Comparison of ENCODE assay signal across 8 cellular contexts in genomic region chr6:296151-297122, GRCh38. TPM values are rescaled to one million over a fixed set of nuclear protein-coding genes. Genes with fewer than 3 reads are reported as not detected.
A peak's percentile ranks its signal among the peaks of the same experiment; 100 is the strongest.
DNase-seq lines count a peak whose midpoint lies in the region; TF ChIP-seq lines count a peak whose summit lies in the region.

No MANE protein-coding gene starts in this region.

- H3K4me2 ChIP-seq in hepatocyte: no peak overlapping the region

- TF ChIP-seq POLR2A in GM19193 (IDR thresholded peaks at IDR 0.05; ENCODE audit: extremely low read depth, insufficient read depth, insufficient read length): peak; percentile 73

- no peak overlapping the region for H2AFZ ChIP-seq in ACC112 (ENCODE audit: low read length, unreplicated experiment)
- no peak overlapping the region for H2AFZ ChIP-seq in hepatocyte

- H3K4me3 ChIP-seq in ACC112 (ENCODE audit: low read depth, low read length) (no peak overlapping the region), hepatocyte (no peak overlapping the region)

- H3K27me3 ChIP-seq in ACC112 (ENCODE audit: insufficient read depth, low read length) (no peaks in the 10 kb centered on the region), hepatocyte (no peaks in the 10 kb centered on the region)

- no peaks in the 10 kb centered on the region for H3K36me3 ChIP-seq in ACC112 (ENCODE audit: insufficient read depth, low read length)
- H3K36me3 ChIP-seq in hepatocyte (replicated peaks; ENCODE audit: insufficient read depth, low read depth): no peaks in the 10 kb centered on the region

- H4K20me1 ChIP-seq in hepatocyte (ENCODE audit: insufficient read depth, poor library complexity, severe bottlenecking): no peaks in the 10 kb centered on the region

- H3K9me3 ChIP-seq in hepatocyte (ENCODE audit: low read depth): no peaks in the 10 kb centered on the region

- TF ChIP-seq CTCF in hepatocyte (IDR thresholded peaks at IDR 0.05; ENCODE audit: poor library complexity): no peak

- peaks cover 61% of the 10 kb centered on the region for H3K79me2 ChIP-seq in ACC112 (ENCODE audit: control insufficient read depth, insufficient read depth, low read length, unreplicated experiment)
- H3K79me2 ChIP-seq in hepatocyte: peaks cover 65% of the 10 kb centered on the region

- DNase-seq in HT1080 (ENCODE audit: low read depth): peak; percentile 75
- peak in 41 of 42 donors; percentile 36 to 90 (median 72) for DNase-seq in head of caudate nucleus
- peak; percentile 48 for DNase-seq in ureter (ENCODE audit: low spot score)
- DNase-seq in hepatocyte (ENCODE audit: low spot score): no peak
- DNase-seq in NCI-H1092 treated with DMSO at 0.1 percent for 48 hours (lab: John Stamatoyannopoulos, UW): no peak
- DNase-seq in NCI-H1694 treated with DMSO at 0.1 percent for 48 hours (lab: John Stamatoyannopoulos, UW): no peak

- H3K9me2 ChIP-seq in hepatocyte (replicated peaks; ENCODE audit: insufficient read depth): no peaks in the 10 kb centered on the region

- H3K27ac ChIP-seq in ACC112 (ENCODE audit: low read depth, low read length) (peak overlapping the region; percentile 61), hepatocyte (no peak overlapping the region)

- intact Hi-C loops in head of caudate nucleus (cut with DNase I): no loop called here

- H3K4me1 ChIP-seq in ACC112 (ENCODE audit: control insufficient read depth, insufficient read depth, low read length, unreplicated experiment): peaks cover 23% of the 10 kb centered on the region
- no peaks in the 10 kb centered on the region for H3K4me1 ChIP-seq in hepatocyte (ENCODE audit: insufficient read depth)

- WGBS in hepatocyte (ENCODE audit: low lambda C conversion rate, missing lambda C conversion rate): 61% methylated on average over 9 of the region's 9 CpGs

RNA-seq across cellular contexts. Expression of gene DUSP22, which starts 4.2 kb away (rescaled TPM):
- total RNA-seq in HT1080 (2014; rRNA removed; shearing (Covaris generic)): 8.9 and 11.5 TPM in 2 replicates
- polyA plus RNA-seq in HT1080 (2015; cell fraction: cytosol; rRNA removed): 11.0 and 13.2 TPM in 2 replicates
- polyA plus RNA-seq in HT1080 (2015; cell fraction: nucleus; rRNA removed): 17.7 and 17.8 TPM in 2 replicates
- total RNA-seq in ureter (48.9 TPM), hepatocyte (21.9 and 26.3 TPM in 2 replicates)
- polyA plus RNA-seq in hepatocyte: 20.7 and 24.2 TPM in 2 replicates

Comparison
In these comparisons a context has a peak if more than half of its experiments do, and no peak if none do; other contexts are left out.
1. DNase-seq: peak in HT1080 (single experiment), head of caudate nucleus (41 of 42) and ureter (single experiment); none in hepatocyte (single experiment), NCI-H1092 treated with DMSO at 0.1 percent for 48 hours (single experiment) and NCI-H1694 treated with DMSO at 0.1 percent for 48 hours (single experiment).